Comparison of ENCODE assay signal across 38 cellular contexts in the genomic region with DNA sequence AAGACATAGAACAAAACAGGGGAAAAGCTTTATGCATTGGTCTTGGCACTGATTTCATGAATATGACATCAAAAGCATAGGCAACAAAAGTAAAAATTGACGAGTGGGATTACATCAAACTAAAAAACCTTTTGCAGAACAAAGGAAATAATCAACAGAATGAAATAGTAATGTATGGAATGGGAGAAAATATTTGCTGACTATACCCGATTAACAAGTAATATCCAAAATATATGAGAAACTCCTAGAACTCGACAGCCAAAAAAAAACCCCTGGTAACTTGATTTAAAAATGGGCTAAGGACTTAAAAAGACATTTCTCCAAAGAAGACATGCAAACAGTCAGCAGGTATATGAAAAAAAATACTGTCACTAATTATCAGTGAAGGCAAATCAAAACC.
"Had no signal": no experiment of that assay in that cellular context is flagged by ENCODE, and none has a peak within 500 bp of the region (broad histone marks: within the 10 kb centered on the region; RNA-seq: fewer than 3 reads in every experiment).

No MANE protein-coding gene starts in this region.

- H3K27ac ChIP-seq: ascending aorta, cardiac muscle cell, VCaP had no signal

- H3K27me3 ChIP-seq: ascending aorta, cardiac muscle cell had no signal

- H3K27me3 Mint-ChIP-seq: activated B cell treated with CpG ODN at 0.5 μM for 24 hours; activated CD8-positive, alpha-beta T cell treated with anti-CD3 and anti-CD28 coated beads for 36 hours; activated naive CD4-positive, alpha-beta T cell treated with anti-CD3 and anti-CD28 coated beads, Interleukin-2, amount 10 ng/mL, durations not matched to agents 7 days and 5 days; activated naive CD8-positive, alpha-beta T cell; activated T-helper 17 cell treated with anti-CD3 and anti-CD28 coated beads, Interleukin-2, amount 50 U/mL, for 72 hours had no signal

- H3K4me3 Mint-ChIP-seq: activated B cell treated with CpG ODN at 0.5 μM for 24 hours; activated CD4-positive, alpha-beta memory T cell treated with anti-CD3 and anti-CD28 coated beads for 36 hours; activated CD4-positive, alpha-beta T cell treated with anti-CD3 and anti-CD28 coated beads, Interleukin-2, amount 10 ng/mL, durations not matched to agents 24 days and 14 days; activated CD8-positive, alpha-beta T cell treated with anti-CD3 and anti-CD28 coated beads for 36 hours; activated naive CD4-positive, alpha-beta T cell treated with anti-CD3 and anti-CD28 coated beads, Interleukin-2, amount 10 ng/mL, durations not matched to agents 7 days and 5 days; activated naive CD4-positive, alpha-beta T cell treated with anti-CD3 and anti-CD28 coated beads, Interleukin-2, amount 50 U/mL, for 24 hours; activated naive CD8-positive, alpha-beta T cell; activated naive CD8-positive, alpha-beta T cell treated with anti-CD3 and anti-CD28 coated beads, Interleukin-2, amount 10 ng/mL, durations not matched to agents 7 days and 5 days; activated naive CD8-positive, alpha-beta T cell treated with anti-CD3 and anti-CD28 coated beads, Interleukin-2, amount 50 U/mL, for 24 hours; activated T-cell treated with anti-CD3 and anti-CD28 coated beads, Interleukin-2, amount 50 U/mL, for 4 hours; activated T-cell treated with anti-CD3 and anti-CD28 coated beads, Interleukin-2, amount 50 U/mL, for 72 hours; activated T-helper 1 cell treated with anti-CD3 and anti-CD28 coated beads, Interleukin-12 subunit alpha, Interleukin-12 subunit beta, Interleukin-2, Interleukin-4 antibody, amounts not matched to agents 30 ng/mL and 10 ng/mL and 1 ng/mL, durations not matched to agents 14 hours and 24 hours and 36 hours; activated T-helper 17 cell treated with anti-CD3 and anti-CD28 coated beads, Interleukin-2, amount 50 U/mL, for 72 hours; brain; central memory CD8-positive, alpha-beta T cell; T-helper 1 cell treated with Interleukin-12 subunit alpha and Interleukin-12 subunit beta and Interleukin-4 antibody, amounts not matched to agents 30 μg/mL and 1 μg/mL, for 36 hours; T-helper 2 cell treated with Interferon-gamma antibody and Interleukin-4, amounts not matched to agents 5 μg/mL and 100 μg/mL, for 36 hours had no signal

- ATAC-seq: activated CD8-positive, alpha-beta T cell treated with anti-CD3 and anti-CD28 coated beads for 36 hours; activated naive CD8-positive, alpha-beta T cell treated with anti-CD3 and anti-CD28 coated beads, Interleukin-2, amount 50 U/mL, for 24 hours; activated T-cell treated with anti-CD3 and anti-CD28 coated beads, Interleukin-2, amount 50 U/mL, for 4 hours; activated T-cell treated with anti-CD3 and anti-CD28 coated beads, Interleukin-2, amount 50 U/mL, for 72 hours; activated T-helper 17 cell treated with anti-CD3 and anti-CD28 coated beads, Interleukin-2, amount 50 U/mL, for 72 hours had no signal

- H3K36me3 Mint-ChIP-seq: activated CD4-positive, alpha-beta memory T cell treated with anti-CD3 and anti-CD28 coated beads for 36 hours; activated naive CD4-positive, alpha-beta T cell treated with anti-CD3 and anti-CD28 coated beads, Interleukin-2, amount 10 ng/mL, durations not matched to agents 7 days and 5 days; activated naive CD4-positive, alpha-beta T cell treated with anti-CD3 and anti-CD28 coated beads, Interleukin-2, amount 50 U/mL, for 24 hours; brain had no signal

- FAIRE-seq: bronchial epithelial cell, colon, TTC549 had no signal

- H3K4me3 ChIP-seq: ascending aorta, cardiac muscle cell had no signal

- H3K4me1 ChIP-seq: ascending aorta had no signal

- H3K36me3 ChIP-seq: ascending aorta, cardiac muscle cell had no signal

- DNase-seq: activated B cell treated with CpG ODN at 0.5 μM for 24 hours; activated CD4-positive, alpha-beta memory T cell treated with anti-CD3 and anti-CD28 coated beads for 36 hours; activated CD4-positive, alpha-beta T cell treated with anti-CD3 and anti-CD28 coated beads for 4 hours; activated CD4-positive, alpha-beta T cell treated with anti-CD3 and anti-CD28 coated beads, Interleukin-2, amount 10 ng/mL, durations not matched to agents 24 days and 14 days; activated CD4-positive, alpha-beta T cell treated with anti-CD3 and anti-CD28 coated beads, Interleukin-2, amount 50 U/mL, for 1 hour; activated CD4-positive, alpha-beta T cell treated with anti-CD3 and anti-CD28 coated beads, Interleukin-2, amount 50 U/mL, for 4 hours; activated CD4-positive, CD25-positive, alpha-beta regulatory T cell treated with anti-CD3 and anti-CD28 coated beads, Interleukin-2, amount 50 U/mL, for 72 hours; activated CD8-positive, alpha-beta memory T cell treated with anti-CD3 and anti-CD28 coated beads, Interleukin-2, amount 50 U/mL, for 4 hours; activated CD8-positive, alpha-beta T cell treated with anti-CD3 and anti-CD28 coated beads for 36 hours; activated effector memory CD4-positive, alpha-beta T cell treated with Interleukin-2 at 50 U/mL for 16 hours; activated gamma-delta T cell; activated naive CD4-positive, alpha-beta T cell treated with anti-CD3 and anti-CD28 coated beads, Interleukin-2, amount 10 ng/mL, durations not matched to agents 7 days and 5 days; activated naive CD4-positive, alpha-beta T cell treated with Interleukin-2 at 50 U/mL for 16 hours; activated naive CD8-positive, alpha-beta T cell treated with anti-CD3 and anti-CD28 coated beads, Interleukin-2, amount 10 ng/mL, durations not matched to agents 7 days and 5 days; activated naive CD8-positive, alpha-beta T cell treated with anti-CD3 and anti-CD28 coated beads, Interleukin-2, amount 50 U/mL, for 24 hours; activated T-cell treated with anti-CD3 and anti-CD28 coated beads for 4 hours; activated T-cell treated with anti-CD3 and anti-CD28 coated beads, Interleukin-2, amount 50 U/mL, for 1 hour; activated T-cell treated with anti-CD3 and anti-CD28 coated beads, Interleukin-2, amount 50 U/mL, for 4 hours; activated T-cell treated with anti-CD3 and anti-CD28 coated beads, Interleukin-2, amount 50 U/mL, for 72 hours; amygdala; anterior cingulate cortex; caudate nucleus; T-helper 2 cell; T-helper 9 cell had no signal

- H3K4me1 Mint-ChIP-seq: activated B cell treated with CpG ODN at 0.5 μM for 24 hours; activated CD4-positive, alpha-beta T cell treated with anti-CD3 and anti-CD28 coated beads, Interleukin-2, amount 10 ng/mL, durations not matched to agents 24 days and 14 days; activated naive CD4-positive, alpha-beta T cell treated with anti-CD3 and anti-CD28 coated beads, Interleukin-2, amount 10 ng/mL, durations not matched to agents 7 days and 5 days; activated naive CD4-positive, alpha-beta T cell treated with anti-CD3 and anti-CD28 coated beads, Interleukin-2, amount 50 U/mL, for 24 hours; activated naive CD8-positive, alpha-beta T cell treated with anti-CD3 and anti-CD28 coated beads, Interleukin-2, amount 10 ng/mL, durations not matched to agents 7 days and 5 days; activated naive CD8-positive, alpha-beta T cell treated with anti-CD3 and anti-CD28 coated beads, Interleukin-2, amount 50 U/mL, for 24 hours; activated T-helper 17 cell treated with anti-CD3 and anti-CD28 coated beads, Interleukin-2, amount 50 U/mL, for 72 hours; central memory CD8-positive, alpha-beta T cell had no signal

- H3K27ac Mint-ChIP-seq: activated B cell treated with CpG ODN at 0.5 μM for 24 hours; activated CD4-positive, alpha-beta memory T cell treated with anti-CD3 and anti-CD28 coated beads for 36 hours; activated CD4-positive, alpha-beta T cell treated with anti-CD3 and anti-CD28 coated beads, Interleukin-2, amount 10 ng/mL, durations not matched to agents 24 days and 14 days; activated CD8-positive, alpha-beta T cell treated with anti-CD3 and anti-CD28 coated beads for 36 hours; activated naive CD4-positive, alpha-beta T cell treated with anti-CD3 and anti-CD28 coated beads, Interleukin-2, amount 10 ng/mL, durations not matched to agents 7 days and 5 days; activated naive CD4-positive, alpha-beta T cell treated with anti-CD3 and anti-CD28 coated beads, Interleukin-2, amount 50 U/mL, for 24 hours; activated naive CD8-positive, alpha-beta T cell; activated naive CD8-positive, alpha-beta T cell treated with anti-CD3 and anti-CD28 coated beads, Interleukin-2, amount 10 ng/mL, durations not matched to agents 7 days and 5 days; activated naive CD8-positive, alpha-beta T cell treated with anti-CD3 and anti-CD28 coated beads, Interleukin-2, amount 50 U/mL, for 24 hours; activated T-cell treated with anti-CD3 and anti-CD28 coated beads, Interleukin-2, amount 50 U/mL, for 72 hours; activated T-helper 1 cell treated with anti-CD3 and anti-CD28 coated beads, Interleukin-12 subunit alpha, Interleukin-12 subunit beta, Interleukin-2, Interleukin-4 antibody, amounts not matched to agents 30 ng/mL and 10 ng/mL and 1 ng/mL, durations not matched to agents 14 hours and 24 hours and 36 hours; activated T-helper 17 cell treated with anti-CD3 and anti-CD28 coated beads, Interleukin-2, amount 50 U/mL, for 72 hours; brain; T-helper 1 cell treated with Interleukin-12 subunit alpha and Interleukin-12 subunit beta and Interleukin-4 antibody, amounts not matched to agents 30 μg/mL and 1 μg/mL, for 36 hours; T-helper 2 cell treated with Interferon-gamma antibody and Interleukin-4, amounts not matched to agents 5 μg/mL and 100 μg/mL, for 36 hours had no signal
